11 cellular contexts compared by ENCODE assay signal in genomic region chr10:16967000-16967865, GRCh38.
DNase-seq lines count a peak whose midpoint lies in the region; ATAC-seq, FAIRE-seq and TF ChIP-seq lines count a peak whose summit lies in the region.
"Had no signal": no experiment of that assay in that cellular context is flagged by ENCODE, and none has a peak within 500 bp of the region (broad histone marks: within the 10 kb centered on the region; RNA-seq: fewer than 3 reads in every experiment).

No MANE protein-coding gene starts in this region.

- H3K4me2 ChIP-seq in BLaER1 treated with 17β-estradiol and CSF1 and Interleukin-3, amounts not matched to agents 10 nM and 100 nM, result peak overlapping the region; percentile 6 to 81 (median 50); a peak in 20 of 22 replicates

- H3K27me3 Mint-ChIP-seq in neural crest cell (ENCODE audit: low read depth), result no peaks in the 10 kb centered on the region

- H3K4me1 ChIP-seq in BLaER1 treated with 17β-estradiol and CSF1 and Interleukin-3, amounts not matched to agents 10 nM and 100 nM, result peaks cover 27 to 42% (median 34%) of the 10 kb centered on the region in 10 experiments

- peak overlapping the region; percentile 98 for H3K27ac Mint-ChIP-seq in neural crest cell (ENCODE audit: unreplicated experiment)

- peak overlapping the region in 3 of 11 experiments; percentile 19 to 60 (median 21); a peak in 3 of 22 replicates for H3K27ac ChIP-seq in BLaER1 treated with 17β-estradiol and CSF1 and Interleukin-3, amounts not matched to agents 10 nM and 100 nM

- no peaks in the 10 kb centered on the region for H3K36me3 ChIP-seq in BLaER1 treated with 17β-estradiol and CSF1 and Interleukin-3, amounts not matched to agents 10 nM and 100 nM
- H3K36me3 ChIP-seq in MG63, result no peaks in the 10 kb centered on the region
- H3K36me3 ChIP-seq: upper lobe of left lung had no signal

- no peak for ATAC-seq in HG02973 (IDR thresholded peaks at IDR 0.05; ENCODE audit: unreplicated experiment)

- peaks cover 60% of the 10 kb centered on the region for H3K4me1 Mint-ChIP-seq in neural crest cell

- peak overlapping the region; percentile 2 for H3K4me3 Mint-ChIP-seq in neural crest cell

- peak; percentile 60 for DNase-seq in MG63
- peak; percentile 38 to 70 for DNase-seq in dermis microvascular lymphatic vessel endothelial cell (ENCODE audit: low read depth in 2 of 2)
- DNase-seq in neural crest cell (ENCODE audit: low read depth, low spot score), result no peak
- no peak for DNase-seq in H54 (ENCODE audit: insufficient read length, low spot score)
- DNase-seq in NCI-H1092 treated with DMSO at 0.1 percent for 48 hours (lab: John Stamatoyannopoulos, UW), result no peak
- no peak for DNase-seq in effector CD4-positive, alpha-beta T cell
- DNase-seq: dorsolateral prefrontal cortex, SHP77 treated with DMSO at 0.1 percent for 48 hours, upper lobe of left lung had no signal

- FAIRE-seq in H54 (lab: Jason Lieb, UNC), result no peak

- peaks cover 0 to 2% (median 0%) of the 10 kb centered on the region in 11 experiments; a peak in 3 of 22 replicates for H3K27me3 ChIP-seq in BLaER1 treated with 17β-estradiol and CSF1 and Interleukin-3, amounts not matched to agents 10 nM and 100 nM
- no peaks in the 10 kb centered on the region for H3K27me3 ChIP-seq in MG63
- H3K27me3 ChIP-seq: upper lobe of left lung had no signal

- TF ChIP-seq POLR2A in H54 (IDR thresholded peaks at IDR 0.05; ENCODE audit: low read depth, low read length), result no peak

- H3K9ac ChIP-seq in BLaER1 treated with 17β-estradiol and CSF1 and Interleukin-3, amounts not matched to agents 10 nM and 100 nM, result no peak overlapping the region

- TF ChIP-seq CTCF in neural crest cell (conservative IDR thresholded peaks at IDR 0.05), result no peak

- no peaks in the 10 kb centered on the region for H3K9me3 Mint-ChIP-seq in neural crest cell

- no peak overlapping the region for H3K4me3 ChIP-seq in BLaER1 treated with 17β-estradiol and CSF1 and Interleukin-3, amounts not matched to agents 10 nM and 100 nM
- H3K4me3 ChIP-seq in MG63, result no peak overlapping the region; the same call in 1 of the 2 replicates
- H3K4me3 ChIP-seq: upper lobe of left lung had no signal

- H3K9me3 ChIP-seq in BLaER1 treated with 17β-estradiol and CSF1 and Interleukin-3, amounts not matched to agents 10 nM and 100 nM (replicated peaks in 1 of 11), result peaks cover 0 to 5% (median 0%) of the 10 kb centered on the region in 11 experiments; a peak in 2 of 22 replicates
- H3K9me3 ChIP-seq in MG63, result no peaks in the 10 kb centered on the region
- H3K9me3 ChIP-seq: upper lobe of left lung had no signal

- H3K36me3 Mint-ChIP-seq in neural crest cell (ENCODE audit: low read depth), result no peaks in the 10 kb centered on the region

- H4K20me1 ChIP-seq in BLaER1 treated with 17β-estradiol and CSF1 and Interleukin-3, amounts not matched to agents 10 nM and 100 nM, result no peaks in the 10 kb centered on the region

Comparison
In these comparisons a context has a peak if more than half of its experiments do, and no peak if none do; other contexts are left out.
1. DNase-seq: peak in MG63 (single experiment) and dermis microvascular lymphatic vessel endothelial cell (2 of 2); none in neural crest cell (single experiment), H54 (single experiment), NCI-H1092 treated with DMSO at 0.1 percent for 48 hours (single experiment) and effector CD4-positive, alpha-beta T cell (single experiment).